In genomic region chrX:30930143-30930542, GRCh38 we compare ENCODE assay signal across 34 cellular contexts.
"Had no signal": no experiment of that assay in that cellular context is flagged by ENCODE, and none has a peak within 500 bp of the region (broad histone marks: within the 10 kb centered on the region; RNA-seq: fewer than 3 reads in every experiment).

No MANE protein-coding gene starts in this region.

- H3K27me3 ChIP-seq: ascending aorta, body of pancreas, brain microvascular endothelial cell, cardiac muscle cell had no signal

- H3K36me3 ChIP-seq: adrenal gland, ascending aorta, brain microvascular endothelial cell, breast epithelium, cardiac muscle cell had no signal

- H3K4me3 ChIP-seq: adrenal gland, ascending aorta, body of pancreas, breast epithelium, cardiac muscle cell had no signal

- FAIRE-seq: bronchial epithelial cell had no signal

- H3K27ac ChIP-seq: adrenal gland, ascending aorta, body of pancreas, brain microvascular endothelial cell, breast epithelium, cardiac muscle cell had no signal

- H3K4me1 ChIP-seq: adrenal gland, ascending aorta, breast epithelium had no signal

- H3K9me3 ChIP-seq: adrenal gland, ascending aorta, body of pancreas, breast epithelium had no signal

- ATAC-seq: activated naive CD4-positive, alpha-beta T cell treated with anti-CD3 and anti-CD28 coated beads, Interleukin-2, amount 50 U/mL, for 72 hours; activated naive CD8-positive, alpha-beta T cell treated with anti-CD3 and anti-CD28 coated beads, Interleukin-2, amount 50 U/mL, for 24 hours; activated T-cell treated with anti-CD3 and anti-CD28 coated beads, Interleukin-2, amount 50 U/mL, for 4 hours; activated T-cell treated with anti-CD3 and anti-CD28 coated beads, Interleukin-2, amount 50 U/mL, for 72 hours; activated T-helper 17 cell treated with anti-CD3 and anti-CD28 coated beads, Interleukin-2, amount 50 U/mL, for 72 hours; body of pancreas had no signal

- DNase-seq: activated effector memory CD4-positive, alpha-beta T cell treated with anti-CD3 and anti-CD28 coated beads, Interleukin-2, amount 50 U/mL, for 16 hours; activated effector memory CD4-positive, alpha-beta T cell treated with Interleukin-2 at 50 U/mL for 16 hours; activated gamma-delta T cell; activated gamma-delta T cell treated with Interleukin-2 at 50 U/mL for 16 hours; activated naive CD4-positive, alpha-beta T cell; activated naive CD4-positive, alpha-beta T cell treated with anti-CD3 and anti-CD28 coated beads for 36 hours; activated naive CD4-positive, alpha-beta T cell treated with anti-CD3 and anti-CD28 coated beads, Interleukin-2, amount 10 ng/mL, durations not matched to agents 7 days and 5 days; activated naive CD4-positive, alpha-beta T cell treated with anti-CD3 and anti-CD28 coated beads, Interleukin-2, amount 50 U/mL, for 16 hours; activated naive CD4-positive, alpha-beta T cell treated with Interleukin-2 at 50 U/mL for 16 hours; activated naive CD8-positive, alpha-beta T cell treated with anti-CD3 and anti-CD28 coated beads for 36 hours; activated naive CD8-positive, alpha-beta T cell treated with anti-CD3 and anti-CD28 coated beads, Interleukin-2, amount 10 ng/mL, durations not matched to agents 7 days and 5 days; activated naive CD8-positive, alpha-beta T cell treated with anti-CD3 and anti-CD28 coated beads, Interleukin-2, amount 50 U/mL, for 24 hours; activated T-cell treated with anti-CD3 and anti-CD28 coated beads for 4 hours; activated T-cell treated with anti-CD3 and anti-CD28 coated beads, Interleukin-2, amount 50 U/mL, for 1 hour; activated T-cell treated with anti-CD3 and anti-CD28 coated beads, Interleukin-2, amount 50 U/mL, for 24 hours; activated T-cell treated with anti-CD3 and anti-CD28 coated beads, Interleukin-2, amount 50 U/mL, for 4 hours; activated T-cell treated with anti-CD3 and anti-CD28 coated beads, Interleukin-2, amount 50 U/mL, for 48 hours; activated T-cell treated with anti-CD3 and anti-CD28 coated beads, Interleukin-2, amount 50 U/mL, for 72 hours; adrenal gland; amniotic stem cell; amygdala; anterior cingulate cortex; aorta; body of pancreas; brain microvascular endothelial cell; caudate nucleus; central memory CD4-positive, alpha-beta T cell; cerebellar nuclear complex had no signal
